Comparison of ENCODE assay signal across 7 cellular contexts in genomic region chr15:29517829-29518228, GRCh38.
"Had no signal": no experiment of that assay in that cellular context is flagged by ENCODE, and none has a peak within 500 bp of the region (broad histone marks: within the 10 kb centered on the region; RNA-seq: fewer than 3 reads in every experiment).

No MANE protein-coding gene starts in this region.

- H3K4me3 Mint-ChIP-seq: IgD-negative memory B cell had no signal

- H3K27me3 Mint-ChIP-seq: IgD-negative memory B cell had no signal

- H3K36me3 Mint-ChIP-seq: IgD-negative memory B cell had no signal

- H3K4me1 Mint-ChIP-seq: IgD-negative memory B cell had no signal

- H3K27ac ChIP-seq: HL-60 had no signal

- H3K4me3 ChIP-seq: K562 had no signal

- DNase-seq: IMR-90, KBM-7, KG1 had no signal

- ATAC-seq: HepG2, K562 had no signal
